18 cellular contexts compared by ENCODE assay signal in genomic region chr1:183731151-183731550, GRCh38.
DNase-seq lines count a peak whose midpoint lies in the region; ATAC-seq, FAIRE-seq and TF ChIP-seq lines count a peak whose summit lies in the region.
"Had no signal": no experiment of that assay in that cellular context is flagged by ENCODE, and none has a peak within 500 bp of the region (broad histone marks: within the 10 kb centered on the region; RNA-seq: fewer than 3 reads in every experiment).

No MANE protein-coding gene starts in this region.

- H3K9me3 ChIP-seq in hepatocyte (ENCODE audit: low read depth), result no peaks in the 10 kb centered on the region

- H3K4me1 ChIP-seq in hepatocyte (ENCODE audit: insufficient read depth), result peaks cover 31% of the 10 kb centered on the region

- FAIRE-seq in GM12891 (lab: Jason Lieb, UNC), result peak; percentile 16
- FAIRE-seq: G401.6, K562, RCC 7860 had no signal

- peak; percentile 36 for ATAC-seq in GM18909 (IDR thresholded peaks at IDR 0.05; ENCODE audit: poor library complexity, unreplicated experiment)
- peak; percentile 48 for ATAC-seq in HG03159 (IDR thresholded peaks at IDR 0.05; ENCODE audit: unreplicated experiment)
- ATAC-seq: K562, SK-N-SH treated with all-trans-retinoic acid at 6 μM for 48 hours had no signal

- no peaks in the 10 kb centered on the region for H3K27me3 ChIP-seq in hepatocyte

- peak overlapping the region; percentile 0 for H3K4me2 ChIP-seq in hepatocyte

- no peaks in the 10 kb centered on the region for H3K79me2 ChIP-seq in hepatocyte

- TF ChIP-seq CTCF in hepatocyte (IDR thresholded peaks at IDR 0.05; ENCODE audit: poor library complexity), result no peak

- H3K9me2 ChIP-seq in hepatocyte (replicated peaks; ENCODE audit: insufficient read depth), result no peaks in the 10 kb centered on the region

- DNase-seq in GM12891 (ENCODE audit: insufficient read length, low spot score) (no peak), hepatocyte (ENCODE audit: low spot score) (no peak), germinal center (ENCODE audit: low spot score) (no peak), epidermal melanocyte (ENCODE audit: insufficient read length, low spot score) (no peak)
- DNase-seq in activated CD8-positive, alpha-beta memory T cell treated with anti-CD3 and anti-CD28 coated beads, Interleukin-2, amount 50 U/mL, for 4 hours, result no peak
- DNase-seq: CD4-positive, alpha-beta T cell; GM23248; NCI-H1092 treated with DMSO at 0.1 percent for 48 hours; NCI-H1694; NCI-H774; SHP77 had no signal

- TF ChIP-seq POLR2A in GM12891 (IDR thresholded peaks at IDR 0.05; ENCODE audit: low read depth, low read length), result no peak

- no peak overlapping the region for H3K27ac ChIP-seq in hepatocyte
- H3K27ac ChIP-seq: GM23248, HL-60 had no signal

- H2AFZ ChIP-seq in hepatocyte, result no peak overlapping the region
- H2AFZ ChIP-seq: GM23248 had no signal

- no peaks in the 10 kb centered on the region for H3K36me3 ChIP-seq in hepatocyte (replicated peaks; ENCODE audit: insufficient read depth, low read depth)

- no peak overlapping the region for H3K4me3 ChIP-seq in hepatocyte
- H3K4me3 ChIP-seq: GM23248, K562 had no signal

- H4K20me1 ChIP-seq in hepatocyte (ENCODE audit: insufficient read depth, poor library complexity, severe bottlenecking), result no peaks in the 10 kb centered on the region

TF ChIP-seq in GM12891, 5 proteins besides CTCF, POLR2A, EP300 and RAD21:
- TF ChIP-seq POU2F2 (IDR thresholded peaks at IDR 0.05; ENCODE audit: low read depth, low read length) (no peak), POLR2AphosphoS5 (IDR thresholded peaks at IDR 0.05; ENCODE audit: low read depth, low read length) (no peak), TAF1 (IDR thresholded peaks at IDR 0.05; ENCODE audit: low read depth, low read length) (no peak), PAX5 (IDR thresholded peaks at IDR 0.05; ENCODE audit: insufficient read depth, low read length, severe bottlenecking) (no peak), SPI1 (IDR thresholded peaks at IDR 0.05; ENCODE audit: low read depth, low read length) (no peak)
